In genomic region chr1:54537611-54538010, GRCh38 we compare ENCODE assay signal across 26 cellular contexts.
"Had no signal": no experiment of that assay in that cellular context is flagged by ENCODE, and none has a peak within 500 bp of the region (broad histone marks: within the 10 kb centered on the region; RNA-seq: fewer than 3 reads in every experiment).

No MANE protein-coding gene starts in this region.

- H3K27ac Mint-ChIP-seq: activated B cell treated with CpG ODN at 0.5 μM for 24 hours; activated naive CD8-positive, alpha-beta T cell; memory B cell; naive thymus-derived CD8-positive, alpha-beta T cell; stimulated activated memory B cell treated with anti-CD40 and anti-IgM and Interleukin-4, amounts not matched to agents 10 μg/mL and 1 μg/mL and 100 μg/mL, for 72 hours; stimulated activated naive CD8-positive, alpha-beta T cell treated with anti-CD3 and anti-CD28 coated beads, Interleukin-15, amount 100 ng/mL, for 72 hours; T-helper 2 cell treated with Interferon-gamma antibody and Interleukin-4, amounts not matched to agents 5 μg/mL and 100 μg/mL, for 36 hours had no signal

- H3K4me3 Mint-ChIP-seq: activated B cell treated with CpG ODN at 0.5 μM for 24 hours; activated naive CD8-positive, alpha-beta T cell; memory B cell; naive thymus-derived CD8-positive, alpha-beta T cell; neural crest cell; stimulated activated memory B cell treated with anti-CD40 and anti-IgM and Interleukin-4, amounts not matched to agents 10 μg/mL and 1 μg/mL and 100 μg/mL, for 72 hours; stimulated activated naive CD8-positive, alpha-beta T cell treated with anti-CD3 and anti-CD28 coated beads, Interleukin-15, amount 100 ng/mL, for 72 hours; T-helper 2 cell treated with Interferon-gamma antibody and Interleukin-4, amounts not matched to agents 5 μg/mL and 100 μg/mL, for 36 hours had no signal

- H3K9me3 ChIP-seq: gastrocnemius medialis, pancreas, prostate gland, sigmoid colon, upper lobe of left lung, vagina had no signal

- H3K27ac ChIP-seq: gastrocnemius medialis, pancreas, prostate gland, sigmoid colon, upper lobe of left lung, vagina had no signal

- H3K36me3 Mint-ChIP-seq: activated naive CD8-positive, alpha-beta T cell; memory B cell; naive thymus-derived CD8-positive, alpha-beta T cell; stimulated activated memory B cell treated with anti-CD40 and anti-IgM and Interleukin-4, amounts not matched to agents 10 μg/mL and 1 μg/mL and 100 μg/mL, for 72 hours had no signal

- DNase-seq: activated B cell treated with CpG ODN at 0.5 μM for 24 hours; activated effector memory CD4-positive, alpha-beta T cell treated with Interleukin-2 at 50 U/mL for 16 hours; activated naive CD4-positive, alpha-beta T cell treated with Interleukin-2 at 50 U/mL for 16 hours; anterior cingulate cortex; dermis blood vessel endothelial cell; effector CD4-positive, alpha-beta T cell; gastrocnemius medialis; head of caudate nucleus; hippocampal formation; naive thymus-derived CD8-positive, alpha-beta T cell; nucleus accumbens; retina; sigmoid colon; small intestine; stimulated activated CD4-positive, alpha-beta T cell treated with anti-CD3 and anti-CD28 coated beads, Interleukin-4, amount 100 ng/mL, for 24 hours; stimulated activated naive CD8-positive, alpha-beta T cell treated with anti-CD3 and anti-CD28 coated beads, Interleukin-15, amount 100 ng/mL, for 72 hours; substantia nigra; upper lobe of left lung had no signal

- H3K4me3 ChIP-seq: gastrocnemius medialis, pancreas, prostate gland, sigmoid colon, upper lobe of left lung, vagina had no signal

- H3K36me3 ChIP-seq: gastrocnemius medialis, pancreas, prostate gland, sigmoid colon, upper lobe of left lung, vagina had no signal

- H3K4me1 ChIP-seq: gastrocnemius medialis, pancreas, prostate gland had no signal

- H3K9me3 Mint-ChIP-seq: activated B cell treated with CpG ODN at 0.5 μM for 24 hours; memory B cell; naive thymus-derived CD8-positive, alpha-beta T cell; neural crest cell; stimulated activated memory B cell treated with anti-CD40 and anti-IgM and Interleukin-4, amounts not matched to agents 10 μg/mL and 1 μg/mL and 100 μg/mL, for 72 hours; stimulated activated naive CD8-positive, alpha-beta T cell treated with anti-CD3 and anti-CD28 coated beads, Interleukin-15, amount 100 ng/mL, for 72 hours; T-helper 2 cell treated with Interferon-gamma antibody and Interleukin-4, amounts not matched to agents 5 μg/mL and 100 μg/mL, for 36 hours had no signal

- H3K27me3 ChIP-seq: gastrocnemius medialis, pancreas, sigmoid colon, upper lobe of left lung, vagina had no signal

- ATAC-seq: gastrocnemius medialis; naive thymus-derived CD8-positive, alpha-beta T cell; pancreas; stimulated activated memory B cell treated with anti-CD40 and anti-IgM and Interleukin-4, amounts not matched to agents 10 μg/mL and 1 μg/mL and 100 μg/mL, for 72 hours; stimulated activated naive CD8-positive, alpha-beta T cell treated with anti-CD3 and anti-CD28 coated beads, Interleukin-15, amount 100 ng/mL, for 72 hours had no signal
